7 cellular contexts compared by ENCODE assay signal in genomic region chr2:199718074-199718473, GRCh38.
"Had no signal": no experiment of that assay in that cellular context is flagged by ENCODE, and none has a peak within 500 bp of the region (broad histone marks: within the 10 kb centered on the region; RNA-seq: fewer than 3 reads in every experiment).

No MANE protein-coding gene starts in this region.

- H3K27me3 Mint-ChIP-seq: IgD-negative memory B cell had no signal

- DNase-seq: IMR-90, KBM-7, KG1 had no signal

- H3K4me3 ChIP-seq: K562 had no signal

- H3K4me1 Mint-ChIP-seq: IgD-negative memory B cell had no signal

- H3K36me3 Mint-ChIP-seq: IgD-negative memory B cell had no signal

- H3K27ac Mint-ChIP-seq: IgD-negative memory B cell had no signal

- FAIRE-seq: HTR-8/SVneo, K562 had no signal

- H3K4me3 Mint-ChIP-seq: IgD-negative memory B cell had no signal

- ATAC-seq: K562 had no signal

- H3K27ac ChIP-seq: HL-60 had no signal
